In genomic region chr1:7770939-7771672, GRCh38 we compare ENCODE assay signal across 8 cellular contexts. TPM values are rescaled to one million over a fixed set of nuclear protein-coding genes. Genes with fewer than 3 reads are reported as not detected.
DNase-seq lines count a peak whose midpoint lies in the region; ATAC-seq and TF ChIP-seq lines count a peak whose summit lies in the region.

Gene VAMP3, plus strand, starts transcription at chr1:7771296. Its CDS starts 88 bp downstream, at chr1:7771384.

- peaks cover 45% of the 10 kb centered on the region for H3K36me3 Mint-ChIP-seq in CD4-positive, alpha-beta T cell (ENCODE audit: low read depth)
- peaks cover 3 to 8% of the 10 kb centered on the region in 2 donors for H3K36me3 Mint-ChIP-seq in naive B cell
- peaks cover 39% of the 10 kb centered on the region for H3K36me3 Mint-ChIP-seq in stimulated activated effector memory CD8-positive, alpha-beta T cell treated with anti-CD3 and anti-CD28 coated beads, Interleukin-12 subunit alpha, Interleukin-12 subunit beta, amount 100 ng/mL, for 72 hours

- peaks cover 5% of the 10 kb centered on the region for H3K27me3 Mint-ChIP-seq in CD4-positive, alpha-beta T cell
- no peaks in the 10 kb centered on the region for H3K27me3 Mint-ChIP-seq in naive B cell

- H3K36me3 ChIP-seq in Panc1 (ENCODE audit: control insufficient read depth, insufficient read depth, low read length) (peaks cover 10% of the 10 kb centered on the region), esophagus squamous epithelium (peaks cover 0 to 23% (median 0%) of the 10 kb centered on the region in 3 donors)

- CTCF ChIA-PET in CD4-positive, alpha-beta T cell (lab: Charles Lee): no interaction called here
- CTCF ChIA-PET in Panc1 (lab: Charles Lee): no interaction called here

- peaks cover 50% of the 10 kb centered on the region for H3K4me1 Mint-ChIP-seq in CD4-positive, alpha-beta T cell (ENCODE audit: low read depth)
- peaks cover 13 to 32% (median 27%) of the 10 kb centered on the region in 3 donors for H3K4me1 Mint-ChIP-seq in naive B cell
- H3K4me1 Mint-ChIP-seq in stimulated activated effector memory CD8-positive, alpha-beta T cell treated with anti-CD3 and anti-CD28 coated beads, Interleukin-12 subunit alpha, Interleukin-12 subunit beta, amount 100 ng/mL, for 72 hours: peaks cover 24% of the 10 kb centered on the region

- H3K4me1 ChIP-seq in Panc1 (ENCODE audit: control insufficient read depth, insufficient read depth, low read length) (peaks cover 14% of the 10 kb centered on the region; the same call in 1 of the 2 replicates), esophagus squamous epithelium (peaks cover 11 to 24% (median 11%) of the 10 kb centered on the region in 3 donors)

- peak in 2 of 4 donors; percentile 66 to 81 for TF ChIP-seq POLR2A in esophagus squamous epithelium (IDR thresholded peaks at IDR 0.05)

- POLR2A ChIA-PET in CD4-positive, alpha-beta T cell (lab: Charles Lee): interaction anchor here (1.1 to 1.8 kb wide), 2 partner anchors 11 to 14 kb away, joined by 3 to 19 read pairs; no protein-coding TSS in a partner anchor
- POLR2A ChIA-PET in Panc1 (lab: Charles Lee): no interaction called here

- DNase-seq in CD4-positive, alpha-beta T cell: peak; percentile 74 to 90 (median 82)
- DNase-seq in HPDE6-E6E7 (ENCODE audit: extremely low spot score) (peak; percentile 85), Panc1 (ENCODE audit: low read depth, low spot score) (no peak), esophagus squamous epithelium (lab: John Stamatoyannopoulos, UW) (peak; percentile 39), naive B cell (peak; percentile 78)
- DNase-seq in activated T-cell treated with anti-CD3 and anti-CD28 coated beads, Interleukin-2, amount 50 U/mL, for 48 hours: peak; percentile 92 to 93
- peak; percentile 88 to 94 for DNase-seq in stimulated activated effector memory CD8-positive, alpha-beta T cell treated with anti-CD3 and anti-CD28 coated beads, Interleukin-12 subunit alpha, Interleukin-12 subunit beta, amount 100 ng/mL, for 72 hours (ENCODE audit: low spot score in 2 of 2)

- peak within 1 kb of the TSS; percentile 96 for H3K4me3 Mint-ChIP-seq in CD4-positive, alpha-beta T cell
- H3K4me3 Mint-ChIP-seq in naive B cell: peak within 1 kb of the TSS; percentile 87 to 94 (median 90)
- peak within 1 kb of the TSS; percentile 87 for H3K4me3 Mint-ChIP-seq in stimulated activated effector memory CD8-positive, alpha-beta T cell treated with anti-CD3 and anti-CD28 coated beads, Interleukin-12 subunit alpha, Interleukin-12 subunit beta, amount 100 ng/mL, for 72 hours

- H3K4me3 ChIP-seq in Panc1 (ENCODE audit: low read depth in 2 of 2, low read length in 2 of 2) (peak within 1 kb of the TSS; percentile 92 to 93), esophagus squamous epithelium (peak within 1 kb of the TSS; percentile 74 to 99 (median 93))

- 0 to 2% methylated on average over 6 to 7 of the region's 87 CpGs for WGBS in esophagus squamous epithelium, 2 donors

- H3K9me3 ChIP-seq in CD4-positive, alpha-beta T cell (ENCODE audit: control insufficient read depth, low read length): no peaks in the 10 kb centered on the region
- no peaks in the 10 kb centered on the region for H3K9me3 ChIP-seq in Panc1 (ENCODE audit: control insufficient read depth, insufficient read depth, low read depth, low read length)
- no peaks in the 10 kb centered on the region for H3K9me3 ChIP-seq in esophagus squamous epithelium

- no peaks in the 10 kb centered on the region for H3K27me3 ChIP-seq in CD4-positive, alpha-beta T cell (ENCODE audit: control insufficient read depth, insufficient read depth, low read length)
- H3K27me3 ChIP-seq in Panc1 (ENCODE audit: control insufficient read depth, insufficient read depth, low read length) (no peaks in the 10 kb centered on the region), esophagus squamous epithelium (no peaks in the 10 kb centered on the region)

- in situ Hi-C loops in Panc1 (cut with HindIII; ENCODE audit: low pct_unique_long_range_greater_than_20kb, low sequenced_read_pairs): no loop called here

- H3K27ac Mint-ChIP-seq in CD4-positive, alpha-beta T cell: peak within 1 kb of the TSS; percentile 87
- peak within 1 kb of the TSS; percentile 61 to 97 (median 88) for H3K27ac Mint-ChIP-seq in naive B cell
- H3K27ac Mint-ChIP-seq in stimulated activated effector memory CD8-positive, alpha-beta T cell treated with anti-CD3 and anti-CD28 coated beads, Interleukin-12 subunit alpha, Interleukin-12 subunit beta, amount 100 ng/mL, for 72 hours: peak within 1 kb of the TSS; percentile 91

- no peak within 1 kb of the TSS for H3K27ac ChIP-seq in CD4-positive, alpha-beta T cell (ENCODE audit: low read depth, low read length)
- peak within 1 kb of the TSS; percentile 84 for H3K27ac ChIP-seq in Panc1 (ENCODE audit: low read length)
- H3K27ac ChIP-seq in esophagus squamous epithelium: peak within 1 kb of the TSS; percentile 92 to 99 (median 98)

- intact Hi-C loops in CD4-positive, alpha-beta T cell (cut with DNase I, micrococcal nuclease): loop anchor here in 1 of 2 experiments (1.0 kb wide), 1 partner anchor 12 kb away; no protein-coding TSS in a partner anchor
- intact Hi-C loops in Panc1 (cut with micrococcal nuclease; ENCODE audit: unreplicated experiment) (no loop called here), esophagus squamous epithelium (cut with DNase I) (no loop called here)

- peak; percentile 90 for ATAC-seq in CD4-positive, alpha-beta T cell (ENCODE audit: poor library complexity)
- ATAC-seq in GM19397 (IDR thresholded peaks at IDR 0.05; ENCODE audit: unreplicated experiment) (peak; percentile 82), Panc1 (peak; percentile 97), naive B cell (ENCODE audit: low read depth in 2 of 2) (peak; percentile 91 to 93)
- ATAC-seq in stimulated activated effector memory CD8-positive, alpha-beta T cell treated with anti-CD3 and anti-CD28 coated beads, Interleukin-12 subunit alpha, Interleukin-12 subunit beta, amount 100 ng/mL, for 72 hours: peak; percentile 94

- TF ChIP-seq CTCF in CD4-positive, alpha-beta T cell (IDR thresholded peaks at IDR 0.05): no peak
- no peak for TF ChIP-seq CTCF in Panc1 (IDR thresholded peaks at IDR 0.05)
- TF ChIP-seq CTCF in esophagus squamous epithelium (IDR thresholded peaks at IDR 0.05): peak in 1 of 6 experiments; percentile 7

- BruUV-seq in Panc1 (replicated peaks; lab: Mats Ljungman, UMichigan): no TSS peak

- no peaks in the 10 kb centered on the region for H3K9me3 Mint-ChIP-seq in CD4-positive, alpha-beta T cell
- H3K9me3 Mint-ChIP-seq in naive B cell: no peaks in the 10 kb centered on the region
- no peaks in the 10 kb centered on the region for H3K9me3 Mint-ChIP-seq in stimulated activated effector memory CD8-positive, alpha-beta T cell treated with anti-CD3 and anti-CD28 coated beads, Interleukin-12 subunit alpha, Interleukin-12 subunit beta, amount 100 ng/mL, for 72 hours

RNA-seq across cellular contexts. Expression of gene VAMP3, which starts in this region (rescaled TPM):
- 10 to 100 TPM; 76.9 to 87.7 TPM for total RNA-seq in CD4-positive, alpha-beta T cell
- total RNA-seq in Panc1 (2021; ENCODE audit: unreplicated experiment) (106 TPM), esophagus squamous epithelium (10 to 100 TPM; 55.8 to 94.6 (median 75.4) TPM)
- 59.8 TPM for polyA plus RNA-seq in Panc1 (2012; ENCODE audit: insufficient read length)
- 10 to 100 TPM; 30.3 to 42.3 (median 38.0) TPM for polyA plus RNA-seq in naive B cell (ENCODE audit: low read depth in 6 of 6)
